In the genomic region with DNA sequence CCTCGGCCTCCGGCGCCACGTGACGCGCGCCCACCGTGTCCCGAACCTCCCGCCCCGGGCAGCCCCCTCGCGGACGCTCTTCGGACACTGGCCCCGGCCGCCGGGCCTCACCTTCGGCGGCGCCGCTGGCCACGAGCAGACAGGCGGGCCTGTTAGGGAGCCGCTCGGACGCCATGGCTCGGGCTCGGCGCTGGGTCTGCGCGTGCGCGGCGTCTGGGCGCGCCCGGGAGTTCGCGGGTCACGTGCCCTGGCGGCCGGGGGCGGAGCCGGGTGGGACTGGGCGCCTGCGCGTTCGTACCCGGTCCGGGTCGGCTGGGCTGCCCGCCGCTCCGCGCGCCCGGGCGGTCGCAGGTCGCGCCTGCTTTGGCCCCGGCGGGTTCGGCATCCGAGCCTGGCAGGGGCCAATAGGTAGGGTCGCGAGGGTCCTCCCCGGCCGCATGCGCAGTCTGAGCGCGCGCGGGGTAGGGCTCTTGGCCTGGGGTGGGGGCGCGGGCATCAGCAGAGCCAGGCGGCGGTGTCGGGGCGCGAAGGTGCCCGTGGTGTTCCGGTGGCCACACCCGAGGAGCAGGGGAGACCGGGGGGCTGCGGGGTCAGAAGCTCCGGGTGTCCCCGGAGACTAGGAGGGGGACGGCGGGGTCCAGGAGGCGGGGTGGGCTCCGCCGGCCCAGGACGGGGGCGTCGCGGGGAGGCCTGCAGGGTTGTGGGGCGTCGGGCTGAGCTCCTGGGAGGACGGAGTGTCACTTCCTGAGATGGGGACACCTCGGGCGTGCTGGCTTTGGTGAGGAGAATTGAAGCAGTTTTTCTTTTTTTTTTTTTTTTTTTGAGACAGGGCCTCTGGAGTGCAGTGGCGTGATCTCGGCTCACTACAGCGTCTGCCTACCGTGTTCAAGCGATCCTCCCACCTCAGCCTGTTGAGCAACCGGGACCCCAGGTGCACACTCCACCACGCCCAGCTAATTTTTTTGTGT, we compare ENCODE assay signal across 1 cellular context.
TF ChIP-seq lines count a peak whose summit lies in the region.

A gene with protein sequence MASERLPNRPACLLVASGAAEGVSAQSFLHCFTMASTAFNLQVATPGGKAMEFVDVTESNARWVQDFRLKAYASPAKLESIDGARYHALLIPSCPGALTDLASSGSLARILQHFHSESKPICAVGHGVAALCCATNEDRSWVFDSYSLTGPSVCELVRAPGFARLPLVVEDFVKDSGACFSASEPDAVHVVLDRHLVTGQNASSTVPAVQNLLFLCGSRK (minus strand): TSS at position 200 of the 968 bp plus-strand sequence. CDS start 25 bp downstream, at position 175.

TF ChIP-seq in K562, 482 proteins besides CTCF, POLR2A, EP300 and RAD21 (continued from another document and continues in another):
- TF ChIP-seq, protein P1, sequence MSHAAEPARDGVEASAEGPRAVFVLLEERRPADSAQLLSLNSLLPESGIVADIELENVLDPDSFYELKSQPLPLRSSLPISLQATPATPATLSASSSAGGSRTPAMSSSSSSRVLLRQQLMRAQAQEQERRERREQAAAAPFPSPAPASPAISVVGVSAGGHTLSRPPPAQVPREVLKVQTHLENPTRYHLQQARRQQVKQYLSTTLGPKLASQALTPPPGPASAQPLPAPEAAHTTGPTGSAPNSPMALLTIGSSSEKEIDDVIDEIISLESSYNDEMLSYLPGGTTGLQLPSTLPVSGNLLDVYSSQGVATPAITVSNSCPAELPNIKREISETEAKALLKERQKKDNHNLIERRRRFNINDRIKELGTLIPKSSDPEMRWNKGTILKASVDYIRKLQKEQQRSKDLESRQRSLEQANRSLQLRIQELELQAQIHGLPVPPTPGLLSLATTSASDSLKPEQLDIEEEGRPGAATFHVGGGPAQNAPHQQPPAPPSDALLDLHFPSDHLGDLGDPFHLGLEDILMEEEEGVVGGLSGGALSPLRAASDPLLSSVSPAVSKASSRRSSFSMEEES (CRISPR knock-in tag; IDR thresholded peaks at IDR 0.05), result peak; percentile 96
- TF ChIP-seq ZFP36 (IDR thresholded peaks at IDR 0.05; ENCODE audit: low read depth, low read length, partially characterized antibody) (no peak), RUNX1 (IDR thresholded peaks at IDR 0.05; ENCODE audit: low read depth) (no peak), GABPA (tag; conservative IDR thresholded peaks at IDR 0.05; ENCODE audit: low read depth) (no peak; the same call in 1 of the 2 replicates), SIN3A (IDR thresholded peaks at IDR 0.05; ENCODE audit: borderline replicate concordance in 2 of 2, control insufficient read depth in 1 of 2, low read depth in 2 of 2, low read length in 2 of 2) (peak; percentile 63 to 73; a peak in 1 of 4 replicates), MCM5 (IDR thresholded peaks at IDR 0.05; ENCODE audit: low read depth) (no peak), PHB (CRISPR knock-in tag; IDR thresholded peaks at IDR 0.05) (no peak), CBX1 (IDR thresholded peaks at IDR 0.05; ENCODE audit: low read depth) (peak; percentile 61; the same call in 1 of the 2 replicates), RBM25 (IDR thresholded peaks at IDR 0.05; ENCODE audit: low read depth, low read length, severe bottlenecking) (no peak), ZNF12 (CRISPR knock-in tag; IDR thresholded peaks at IDR 0.05) (no peak), SUPT5H (IDR thresholded peaks at IDR 0.05) (peak; percentile 76), L3MBTL2 (IDR thresholded peaks at IDR 0.05) (peak; percentile 69), ILF3 (IDR thresholded peaks at IDR 0.05; ENCODE audit: borderline replicate concordance) (peak; percentile 78; the same call in 1 of the 2 replicates), CBX2 (IDR thresholded peaks at IDR 0.05; ENCODE audit: insufficient read depth, low read length, poor library complexity, severe bottlenecking) (no peak), ZNF717 (CRISPR knock-in tag; IDR thresholded peaks at IDR 0.05) (no peak), TAF7 (tag; IDR thresholded peaks at IDR 0.05) (no peak), GTF2F1 (IDR thresholded peaks at IDR 0.05; ENCODE audit: low read depth, low read length) (no peak), NR2C2 (CRISPR knock-in tag; IDR thresholded peaks at IDR 0.05) (no peak), NR2C2 (tag; IDR thresholded peaks at IDR 0.05) (peak; percentile 56; the same call in 1 of the 2 replicates), ZKSCAN3 (CRISPR knock-in tag; IDR thresholded peaks at IDR 0.05) (no peak), HMGN3 (IDR thresholded peaks at IDR 0.05; ENCODE audit: borderline replicate concordance, extremely low read depth, insufficient read length, low read depth, low read length) (peak; percentile 24), HIVEP1 (CRISPR knock-in tag; IDR thresholded peaks at IDR 0.05) (no peak), CEBPG (CRISPR knock-in tag; IDR thresholded peaks at IDR 0.05) (no peak; the same call in 1 of the 2 replicates), CEBPG (tag; conservative IDR thresholded peaks at IDR 0.05 in 1 of 2, IDR thresholded peaks at IDR 0.05 in 1 of 2) (no peak), MTA1 (IDR thresholded peaks at IDR 0.05; ENCODE audit: borderline replicate concordance) (no peak), ZNF324 (CRISPR knock-in tag; IDR thresholded peaks at IDR 0.05) (no peak), HNRNPH1 (optimal IDR thresholded peaks at IDR 0.05; ENCODE audit: low read depth, low read length) (no peak), GABPB2 (CRISPR knock-in tag; conservative IDR thresholded peaks at IDR 0.05) (no peak), POLR3G (IDR thresholded peaks at IDR 0.05; ENCODE audit: extremely low read depth, insufficient read length, insufficient replicate concordance) (no peak), MTF1 (CRISPR knock-in tag; IDR thresholded peaks at IDR 0.05; ENCODE audit: borderline replicate concordance) (no peak), ILK (tag; IDR thresholded peaks at IDR 0.05; ENCODE audit: borderline replicate concordance, low read depth) (no peak), SP1 (CRISPR knock-in tag; IDR thresholded peaks at IDR 0.05) (no peak), ELF2 (CRISPR knock-in tag; IDR thresholded peaks at IDR 0.05) (no peak), TRIM28 (IDR thresholded peaks at IDR 0.05) (no peak), NCOA4 (IDR thresholded peaks at IDR 0.05; ENCODE audit: partially characterized antibody) (no peak), CBFA2T2 (conservative IDR thresholded peaks at IDR 0.05) (no peak), DNMT1 (IDR thresholded peaks at IDR 0.05) (no peak)
- TF ChIP-seq, protein P2, sequence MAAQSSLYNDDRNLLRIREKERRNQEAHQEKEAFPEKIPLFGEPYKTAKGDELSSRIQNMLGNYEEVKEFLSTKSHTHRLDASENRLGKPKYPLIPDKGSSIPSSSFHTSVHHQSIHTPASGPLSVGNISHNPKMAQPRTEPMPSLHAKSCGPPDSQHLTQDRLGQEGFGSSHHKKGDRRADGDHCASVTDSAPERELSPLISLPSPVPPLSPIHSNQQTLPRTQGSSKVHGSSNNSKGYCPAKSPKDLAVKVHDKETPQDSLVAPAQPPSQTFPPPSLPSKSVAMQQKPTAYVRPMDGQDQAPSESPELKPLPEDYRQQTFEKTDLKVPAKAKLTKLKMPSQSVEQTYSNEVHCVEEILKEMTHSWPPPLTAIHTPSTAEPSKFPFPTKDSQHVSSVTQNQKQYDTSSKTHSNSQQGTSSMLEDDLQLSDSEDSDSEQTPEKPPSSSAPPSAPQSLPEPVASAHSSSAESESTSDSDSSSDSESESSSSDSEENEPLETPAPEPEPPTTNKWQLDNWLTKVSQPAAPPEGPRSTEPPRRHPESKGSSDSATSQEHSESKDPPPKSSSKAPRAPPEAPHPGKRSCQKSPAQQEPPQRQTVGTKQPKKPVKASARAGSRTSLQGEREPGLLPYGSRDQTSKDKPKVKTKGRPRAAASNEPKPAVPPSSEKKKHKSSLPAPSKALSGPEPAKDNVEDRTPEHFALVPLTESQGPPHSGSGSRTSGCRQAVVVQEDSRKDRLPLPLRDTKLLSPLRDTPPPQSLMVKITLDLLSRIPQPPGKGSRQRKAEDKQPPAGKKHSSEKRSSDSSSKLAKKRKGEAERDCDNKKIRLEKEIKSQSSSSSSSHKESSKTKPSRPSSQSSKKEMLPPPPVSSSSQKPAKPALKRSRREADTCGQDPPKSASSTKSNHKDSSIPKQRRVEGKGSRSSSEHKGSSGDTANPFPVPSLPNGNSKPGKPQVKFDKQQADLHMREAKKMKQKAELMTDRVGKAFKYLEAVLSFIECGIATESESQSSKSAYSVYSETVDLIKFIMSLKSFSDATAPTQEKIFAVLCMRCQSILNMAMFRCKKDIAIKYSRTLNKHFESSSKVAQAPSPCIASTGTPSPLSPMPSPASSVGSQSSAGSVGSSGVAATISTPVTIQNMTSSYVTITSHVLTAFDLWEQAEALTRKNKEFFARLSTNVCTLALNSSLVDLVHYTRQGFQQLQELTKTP (IDR thresholded peaks at IDR 0.05; ENCODE audit: low read depth in 1 of 2, partially characterized antibody in 2 of 2), result no peak
- TF ChIP-seq, protein P3, sequence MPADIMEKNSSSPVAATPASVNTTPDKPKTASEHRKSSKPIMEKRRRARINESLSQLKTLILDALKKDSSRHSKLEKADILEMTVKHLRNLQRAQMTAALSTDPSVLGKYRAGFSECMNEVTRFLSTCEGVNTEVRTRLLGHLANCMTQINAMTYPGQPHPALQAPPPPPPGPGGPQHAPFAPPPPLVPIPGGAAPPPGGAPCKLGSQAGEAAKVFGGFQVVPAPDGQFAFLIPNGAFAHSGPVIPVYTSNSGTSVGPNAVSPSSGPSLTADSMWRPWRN (IDR thresholded peaks at IDR 0.05; ENCODE audit: low read depth), result no peak
- TF ChIP-seq, protein P4, sequence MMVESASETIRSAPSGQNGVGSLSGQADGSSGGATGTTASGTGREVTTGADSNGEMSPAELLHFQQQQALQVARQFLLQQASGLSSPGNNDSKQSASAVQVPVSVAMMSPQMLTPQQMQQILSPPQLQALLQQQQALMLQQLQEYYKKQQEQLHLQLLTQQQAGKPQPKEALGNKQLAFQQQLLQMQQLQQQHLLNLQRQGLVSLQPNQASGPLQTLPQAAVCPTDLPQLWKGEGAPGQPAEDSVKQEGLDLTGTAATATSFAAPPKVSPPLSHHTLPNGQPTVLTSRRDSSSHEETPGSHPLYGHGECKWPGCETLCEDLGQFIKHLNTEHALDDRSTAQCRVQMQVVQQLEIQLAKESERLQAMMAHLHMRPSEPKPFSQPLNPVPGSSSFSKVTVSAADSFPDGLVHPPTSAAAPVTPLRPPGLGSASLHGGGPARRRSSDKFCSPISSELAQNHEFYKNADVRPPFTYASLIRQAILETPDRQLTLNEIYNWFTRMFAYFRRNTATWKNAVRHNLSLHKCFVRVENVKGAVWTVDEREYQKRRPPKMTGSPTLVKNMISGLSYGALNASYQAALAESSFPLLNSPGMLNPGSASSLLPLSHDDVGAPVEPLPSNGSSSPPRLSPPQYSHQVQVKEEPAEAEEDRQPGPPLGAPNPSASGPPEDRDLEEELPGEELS (CRISPR knock-in tag; IDR thresholded peaks at IDR 0.05; ENCODE audit: borderline replicate concordance), result no peak
- TF ChIP-seq, protein P5, sequence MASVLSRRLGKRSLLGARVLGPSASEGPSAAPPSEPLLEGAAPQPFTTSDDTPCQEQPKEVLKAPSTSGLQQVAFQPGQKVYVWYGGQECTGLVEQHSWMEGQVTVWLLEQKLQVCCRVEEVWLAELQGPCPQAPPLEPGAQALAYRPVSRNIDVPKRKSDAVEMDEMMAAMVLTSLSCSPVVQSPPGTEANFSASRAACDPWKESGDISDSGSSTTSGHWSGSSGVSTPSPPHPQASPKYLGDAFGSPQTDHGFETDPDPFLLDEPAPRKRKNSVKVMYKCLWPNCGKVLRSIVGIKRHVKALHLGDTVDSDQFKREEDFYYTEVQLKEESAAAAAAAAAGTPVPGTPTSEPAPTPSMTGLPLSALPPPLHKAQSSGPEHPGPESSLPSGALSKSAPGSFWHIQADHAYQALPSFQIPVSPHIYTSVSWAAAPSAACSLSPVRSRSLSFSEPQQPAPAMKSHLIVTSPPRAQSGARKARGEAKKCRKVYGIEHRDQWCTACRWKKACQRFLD (CRISPR knock-in tag; IDR thresholded peaks at IDR 0.05), result no peak
- TF ChIP-seq, protein P6, sequence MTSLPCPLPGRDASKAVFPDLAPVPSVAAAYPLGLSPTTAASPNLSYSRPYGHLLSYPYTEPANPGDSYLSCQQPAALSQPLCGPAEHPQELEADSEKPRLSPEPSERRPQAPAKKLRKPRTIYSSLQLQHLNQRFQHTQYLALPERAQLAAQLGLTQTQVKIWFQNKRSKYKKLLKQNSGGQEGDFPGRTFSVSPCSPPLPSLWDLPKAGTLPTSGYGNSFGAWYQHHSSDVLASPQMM (CRISPR knock-in tag; IDR thresholded peaks at IDR 0.05), result no peak
- TF ChIP-seq, protein P7, sequence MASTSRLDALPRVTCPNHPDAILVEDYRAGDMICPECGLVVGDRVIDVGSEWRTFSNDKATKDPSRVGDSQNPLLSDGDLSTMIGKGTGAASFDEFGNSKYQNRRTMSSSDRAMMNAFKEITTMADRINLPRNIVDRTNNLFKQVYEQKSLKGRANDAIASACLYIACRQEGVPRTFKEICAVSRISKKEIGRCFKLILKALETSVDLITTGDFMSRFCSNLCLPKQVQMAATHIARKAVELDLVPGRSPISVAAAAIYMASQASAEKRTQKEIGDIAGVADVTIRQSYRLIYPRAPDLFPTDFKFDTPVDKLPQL (IDR thresholded peaks at IDR 0.05; ENCODE audit: extremely low read depth, insufficient read length), result no peak
- TF ChIP-seq, protein P8, sequence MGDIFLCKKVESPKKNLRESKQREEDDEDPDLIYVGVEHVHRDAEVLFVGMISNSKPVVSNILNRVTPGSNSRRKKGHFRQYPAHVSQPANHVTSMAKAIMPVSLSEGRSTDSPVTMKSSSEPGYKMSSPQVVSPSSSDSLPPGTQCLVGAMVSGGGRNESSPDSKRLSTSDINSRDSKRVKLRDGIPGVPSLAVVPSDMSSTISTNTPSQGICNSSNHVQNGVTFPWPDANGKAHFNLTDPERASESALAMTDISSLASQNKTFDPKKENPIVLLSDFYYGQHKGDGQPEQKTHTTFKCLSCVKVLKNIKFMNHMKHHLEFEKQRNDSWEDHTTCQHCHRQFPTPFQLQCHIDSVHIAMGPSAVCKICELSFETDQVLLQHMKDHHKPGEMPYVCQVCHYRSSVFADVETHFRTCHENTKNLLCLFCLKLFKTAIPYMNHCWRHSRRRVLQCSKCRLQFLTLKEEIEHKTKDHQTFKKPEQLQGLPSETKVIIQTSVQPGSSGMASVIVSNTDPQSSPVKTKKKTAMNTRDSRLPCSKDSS (IDR thresholded peaks at IDR 0.05; ENCODE audit: low read depth, partially characterized antibody), result no peak
- TF ChIP-seq, protein P9, sequence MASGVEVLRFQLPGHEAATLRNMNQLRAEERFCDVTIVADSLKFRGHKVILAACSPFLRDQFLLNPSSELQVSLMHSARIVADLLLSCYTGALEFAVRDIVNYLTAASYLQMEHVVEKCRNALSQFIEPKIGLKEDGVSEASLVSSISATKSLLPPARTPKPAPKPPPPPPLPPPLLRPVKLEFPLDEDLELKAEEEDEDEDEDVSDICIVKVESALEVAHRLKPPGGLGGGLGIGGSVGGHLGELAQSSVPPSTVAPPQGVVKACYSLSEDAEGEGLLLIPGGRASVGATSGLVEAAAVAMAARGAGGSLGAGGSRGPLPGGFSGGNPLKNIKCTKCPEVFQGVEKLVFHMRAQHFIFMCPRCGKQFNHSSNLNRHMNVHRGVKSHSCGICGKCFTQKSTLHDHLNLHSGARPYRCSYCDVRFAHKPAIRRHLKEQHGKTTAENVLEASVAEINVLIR (CRISPR knock-in tag; IDR thresholded peaks at IDR 0.05), result no peak
- TF ChIP-seq, protein P10, sequence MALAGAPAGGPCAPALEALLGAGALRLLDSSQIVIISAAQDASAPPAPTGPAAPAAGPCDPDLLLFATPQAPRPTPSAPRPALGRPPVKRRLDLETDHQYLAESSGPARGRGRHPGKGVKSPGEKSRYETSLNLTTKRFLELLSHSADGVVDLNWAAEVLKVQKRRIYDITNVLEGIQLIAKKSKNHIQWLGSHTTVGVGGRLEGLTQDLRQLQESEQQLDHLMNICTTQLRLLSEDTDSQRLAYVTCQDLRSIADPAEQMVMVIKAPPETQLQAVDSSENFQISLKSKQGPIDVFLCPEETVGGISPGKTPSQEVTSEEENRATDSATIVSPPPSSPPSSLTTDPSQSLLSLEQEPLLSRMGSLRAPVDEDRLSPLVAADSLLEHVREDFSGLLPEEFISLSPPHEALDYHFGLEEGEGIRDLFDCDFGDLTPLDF (CRISPR knock-in tag; IDR thresholded peaks at IDR 0.05), result no peak
